Comparison of ENCODE assay signal across 11 cellular contexts in genomic region chr14:20679907-20680306, GRCh38. TPM values are rescaled to one million over a fixed set of nuclear protein-coding genes. Genes with fewer than 3 reads are reported as not detected.
A peak's percentile ranks its signal among the peaks of the same experiment; 100 is the strongest.
DNase-seq lines count a peak whose midpoint lies in the region; ATAC-seq and TF ChIP-seq lines count a peak whose summit lies in the region.
"Had no signal": no experiment of that assay in that cellular context is flagged by ENCODE, and none has a peak within 500 bp of the region (broad histone marks: within the 10 kb centered on the region; RNA-seq: fewer than 3 reads in every experiment).

No MANE protein-coding gene starts in this region.

- no peak overlapping the region for H3K27ac Mint-ChIP-seq in endothelial cell (ENCODE audit: unreplicated experiment)
- no peak overlapping the region for H3K27ac Mint-ChIP-seq in activated T-helper 17 cell treated with anti-CD3 and anti-CD28 coated beads, Interleukin-2, amount 50 U/mL, for 72 hours
- H3K27ac Mint-ChIP-seq in stimulated activated memory B cell treated with anti-CD40 and anti-IgM and Interleukin-4, amounts not matched to agents 10 μg/mL and 1 μg/mL and 100 μg/mL, for 72 hours, result no peak overlapping the region

- peaks cover 18% of the 10 kb centered on the region for H3K27me3 Mint-ChIP-seq in endothelial cell (ENCODE audit: unreplicated experiment)
- H3K27me3 Mint-ChIP-seq in activated T-helper 17 cell treated with anti-CD3 and anti-CD28 coated beads, Interleukin-2, amount 50 U/mL, for 72 hours, result no peaks in the 10 kb centered on the region
- H3K27me3 Mint-ChIP-seq in stimulated activated memory B cell treated with anti-CD40 and anti-IgM and Interleukin-4, amounts not matched to agents 10 μg/mL and 1 μg/mL and 100 μg/mL, for 72 hours, result no peaks in the 10 kb centered on the region

- TF ChIP-seq CTCF in GM13976 (IDR thresholded peaks at IDR 0.05; ENCODE audit: borderline replicate concordance, control extremely low read depth, extremely low read depth, insufficient read depth, missing control alignments) (no peak), endothelial cell (IDR thresholded peaks at IDR 0.05; ENCODE audit: unreplicated experiment) (no peak)

- in situ Hi-C loops in ACHN (cut with HindIII; ENCODE audit: low pct_ligation_motif_present, low pct_unique_long_range_greater_than_20kb, low sequenced_read_pairs) (no loop called here), GM13976 (cut with MboI; ENCODE audit: low sequenced_read_pairs, unreplicated experiment) (loop anchor here (10.0 kb wide), 2 partner anchors 45 to 355 kb away; no protein-coding TSS in a partner anchor)

- no peak overlapping the region for H3K4me3 Mint-ChIP-seq in endothelial cell (ENCODE audit: unreplicated experiment)
- H3K4me3 Mint-ChIP-seq in activated T-helper 17 cell treated with anti-CD3 and anti-CD28 coated beads, Interleukin-2, amount 50 U/mL, for 72 hours, result no peak overlapping the region
- H3K4me3 Mint-ChIP-seq in stimulated activated memory B cell treated with anti-CD40 and anti-IgM and Interleukin-4, amounts not matched to agents 10 μg/mL and 1 μg/mL and 100 μg/mL, for 72 hours, result no peak overlapping the region

- no peak for ATAC-seq in GM19467 (IDR thresholded peaks at IDR 0.05; ENCODE audit: unreplicated experiment)
- ATAC-seq in activated T-helper 17 cell treated with anti-CD3 and anti-CD28 coated beads, Interleukin-2, amount 50 U/mL, for 72 hours (replicated peaks), result no peak
- ATAC-seq in stimulated activated memory B cell treated with anti-CD40 and anti-IgM and Interleukin-4, amounts not matched to agents 10 μg/mL and 1 μg/mL and 100 μg/mL, for 72 hours, result no peak

- peaks cover 6% of the 10 kb centered on the region for H3K36me3 Mint-ChIP-seq in endothelial cell (ENCODE audit: low read depth, unreplicated experiment)
- no peaks in the 10 kb centered on the region for H3K36me3 Mint-ChIP-seq in activated T-helper 17 cell treated with anti-CD3 and anti-CD28 coated beads, Interleukin-2, amount 50 U/mL, for 72 hours (ENCODE audit: low read depth)
- H3K36me3 Mint-ChIP-seq in stimulated activated memory B cell treated with anti-CD40 and anti-IgM and Interleukin-4, amounts not matched to agents 10 μg/mL and 1 μg/mL and 100 μg/mL, for 72 hours, result no peaks in the 10 kb centered on the region

- H3K9me3 Mint-ChIP-seq in endothelial cell (ENCODE audit: unreplicated experiment), result no peaks in the 10 kb centered on the region
- H3K9me3 Mint-ChIP-seq in activated T-helper 17 cell treated with anti-CD3 and anti-CD28 coated beads, Interleukin-2, amount 50 U/mL, for 72 hours, result no peaks in the 10 kb centered on the region
- H3K9me3 Mint-ChIP-seq in stimulated activated memory B cell treated with anti-CD40 and anti-IgM and Interleukin-4, amounts not matched to agents 10 μg/mL and 1 μg/mL and 100 μg/mL, for 72 hours, result no peaks in the 10 kb centered on the region

- peak; percentile 41 for DNase-seq in ACHN
- peak; percentile 28 for DNase-seq in GM13976 (ENCODE audit: low spot score)
- peak; percentile 20 for DNase-seq in RPMI8226
- peak; percentile 50 for DNase-seq in glomerular visceral epithelial cell (ENCODE audit: extremely low spot score)
- DNase-seq in endothelial cell (ENCODE audit: low spot score), result no peak
- DNase-seq: activated effector memory CD4-positive, alpha-beta T cell treated with Interleukin-2 at 50 U/mL for 16 hours; foreskin melanocyte had no signal

- H3K4me1 Mint-ChIP-seq in endothelial cell (ENCODE audit: unreplicated experiment), result peaks cover 12% of the 10 kb centered on the region
- H3K4me1 Mint-ChIP-seq in activated T-helper 17 cell treated with anti-CD3 and anti-CD28 coated beads, Interleukin-2, amount 50 U/mL, for 72 hours, result peaks cover 25% of the 10 kb centered on the region
- H3K4me1 Mint-ChIP-seq in stimulated activated memory B cell treated with anti-CD40 and anti-IgM and Interleukin-4, amounts not matched to agents 10 μg/mL and 1 μg/mL and 100 μg/mL, for 72 hours, result peaks cover 7% of the 10 kb centered on the region

RNA-seq across cellular contexts. Expression of gene RNASE4, which starts 4.5 kb away (rescaled TPM):
- 1.0 TPM for total RNA-seq in endothelial cell (ENCODE audit: unreplicated experiment)
- total RNA-seq in activated T-helper 17 cell treated with anti-CD3 and anti-CD28 coated beads, Interleukin-2, amount 50 U/mL, for 72 hours, result 1 to 10 TPM; 1.0 to 6.1 TPM

RNA-seq across cellular contexts. Expression of gene ANG, which starts 8.7 kb away (rescaled TPM):
- total RNA-seq in endothelial cell (ENCODE audit: unreplicated experiment), result 6.5 TPM
- total RNA-seq in activated T-helper 17 cell treated with anti-CD3 and anti-CD28 coated beads, Interleukin-2, amount 50 U/mL, for 72 hours, result 10 to 100 TPM in 1 of 2 donors, 1 to 10 TPM in 1; 3.6 to 11.1 TPM

RNA-seq across cellular contexts. Expression of gene OR6S1, which starts 38.4 kb away (rescaled TPM):
- not detected for total RNA-seq in endothelial cell (ENCODE audit: unreplicated experiment)
- total RNA-seq in activated T-helper 17 cell treated with anti-CD3 and anti-CD28 coated beads, Interleukin-2, amount 50 U/mL, for 72 hours, result not detected
- total RNA-seq: pulmonary artery endothelial cell had no signal
